16 cellular contexts compared by ENCODE assay signal in genomic region chr20:41167118-41167470, GRCh38. TPM values are rescaled to one million over a fixed set of nuclear protein-coding genes. Genes with fewer than 3 reads are reported as not detected.
A peak's percentile ranks its signal among the peaks of the same experiment; 100 is the strongest.
DNase-seq lines count a peak whose midpoint lies in the region; TF ChIP-seq lines count a peak whose summit lies in the region.
"Had no signal": no experiment of that assay in that cellular context is flagged by ENCODE, and none has a peak within 500 bp of the region (broad histone marks: within the 10 kb centered on the region; RNA-seq: fewer than 3 reads in every experiment).

No MANE protein-coding gene starts in this region.

- in situ Hi-C loops in HAP-1 (cut with MboI; ENCODE audit: low sequenced_read_pairs), result no loop called here

- H3K27ac ChIP-seq in RWPE1, result peak overlapping the region; percentile 76
- H3K27ac ChIP-seq in dorsolateral prefrontal cortex, result peak overlapping the region in 49 of 59 donors; percentile 4 to 96 (median 65)
- H3K27ac ChIP-seq in substantia nigra (ENCODE audit: low read depth, low read length, poor library complexity, severe bottlenecking), result peak overlapping the region; percentile 23
- H3K27ac ChIP-seq: left lung, SJSA1, thoracic aorta had no signal

- H3K27me3 Mint-ChIP-seq in activated naive CD4-positive, alpha-beta T cell treated with anti-CD3 and anti-CD28 coated beads for 36 hours (ENCODE audit: low read depth), result no peaks in the 10 kb centered on the region

- peaks cover 12% of the 10 kb centered on the region for H3K4me1 Mint-ChIP-seq in activated naive CD4-positive, alpha-beta T cell treated with anti-CD3 and anti-CD28 coated beads for 36 hours (ENCODE audit: low read depth)

- TF ChIP-seq CTCF in RWPE1 (conservative IDR thresholded peaks at IDR 0.05; ENCODE audit: low read depth) (no peak), dorsolateral prefrontal cortex (IDR thresholded peaks at IDR 0.05 in 54 of 56, conservative IDR thresholded peaks at IDR 0.05 in 2 of 56; ENCODE audit: low read depth in 1 of 56, partially characterized antibody in 56 of 56) (no peak)

- intact Hi-C loops in activated naive CD4-positive, alpha-beta T cell treated with anti-CD3 and anti-CD28 coated beads for 36 hours (cut with micrococcal nuclease), result no loop called here
- intact Hi-C loops in dorsolateral prefrontal cortex (cut with DNase I), result loop anchor here in 1 of 2 donors (10.0 kb wide), 1 partner anchor 248 kb away; no protein-coding TSS in a partner anchor

- peaks cover 44% of the 10 kb centered on the region for H3K36me3 Mint-ChIP-seq in activated naive CD4-positive, alpha-beta T cell treated with anti-CD3 and anti-CD28 coated beads for 36 hours (ENCODE audit: low read depth)

- H3K4me3 ChIP-seq in dorsolateral prefrontal cortex (no peak overlapping the region), HAP-1 (no peak overlapping the region)
- H3K4me3 ChIP-seq: breast epithelium, left lung, SJSA1, thoracic aorta had no signal

- peak overlapping the region; percentile 15 for H3K27ac Mint-ChIP-seq in activated naive CD4-positive, alpha-beta T cell treated with anti-CD3 and anti-CD28 coated beads for 36 hours

- POLR2A ChIA-PET in RWPE1 (lab: Yijun Ruan, JAX; ENCODE audit: low non-redundant PET), result no interaction called here

- no peak overlapping the region for H3K4me3 Mint-ChIP-seq in activated naive CD4-positive, alpha-beta T cell treated with anti-CD3 and anti-CD28 coated beads for 36 hours

- H3K9me3 ChIP-seq in HAP-1, result no peaks in the 10 kb centered on the region
- H3K9me3 ChIP-seq: breast epithelium, left lung, SJSA1, thoracic aorta had no signal

- DNase-seq in activated naive CD4-positive, alpha-beta T cell treated with anti-CD3 and anti-CD28 coated beads for 36 hours, result no peak
- no peak for DNase-seq in activated naive CD4-positive, alpha-beta T cell (lab: John Stamatoyannopoulos, UW)
- DNase-seq in RWPE1 (ENCODE audit: low spot score) (no peak), dorsolateral prefrontal cortex (peak in 2 of 10 donors; percentile 22 to 38), substantia nigra (lab: John Stamatoyannopoulos, UW) (no peak), dermis blood vessel endothelial cell (no peak), HAP-1 (ENCODE audit: low spot score in 2 of 2) (no peak), AML-193 (lab: John Stamatoyannopoulos, UW) (no peak)
- DNase-seq: DMS 273 treated with DMSO at 0.1 percent for 48 hours; Karpas-422; NCI-H146; stimulated activated CD4-positive, alpha-beta T cell treated with anti-CD3 and anti-CD28 coated beads, Interleukin-15, amount 100 ng/mL, for 24 hours had no signal

- H3K4me1 ChIP-seq in HAP-1, result no peaks in the 10 kb centered on the region
- H3K4me1 ChIP-seq: breast epithelium, SJSA1 had no signal

- CTCF ChIA-PET in activated naive CD4-positive, alpha-beta T cell treated with anti-CD3 and anti-CD28 coated beads for 36 hours (lab: Charles Lee), result no interaction called here
- CTCF ChIA-PET in RWPE1 (lab: Yijun Ruan, JAX), result interaction anchor here (0.6 to 2.0 kb wide), 3 partner anchors 66 to 224 kb away, joined by 4 to 9 read pairs (median 5); partner anchors contain the start of gene LPIN3

- H3K36me3 ChIP-seq in HAP-1 (replicated peaks), result peaks cover 84% of the 10 kb centered on the region

- H3K27me3 ChIP-seq in dorsolateral prefrontal cortex (no peaks in the 10 kb centered on the region), HAP-1 (ENCODE audit: low read depth) (no peaks in the 10 kb centered on the region)
- H3K27me3 ChIP-seq: breast epithelium, left lung, SJSA1 had no signal

- H3K9me3 Mint-ChIP-seq in activated naive CD4-positive, alpha-beta T cell treated with anti-CD3 and anti-CD28 coated beads for 36 hours, result no peaks in the 10 kb centered on the region

RNA-seq across cellular contexts. Expression of gene PLCG1, which starts 29.8 kb away (rescaled TPM):
- 100 to 1,000 TPM; 117 to 136 TPM for total RNA-seq in activated naive CD4-positive, alpha-beta T cell treated with anti-CD3 and anti-CD28 coated beads for 36 hours
- total RNA-seq in dorsolateral prefrontal cortex (100 to 1,000 TPM; 110 to 346 (median 179) TPM), dermis blood vessel endothelial cell (188 TPM in 2 replicates)

Comparison
In these comparisons a context has a peak if more than half of its experiments do, and no peak if none do; other contexts are left out.
1. H3K27ac ChIP-seq: peak in every context shown above with its lines; median percentile 76 in RWPE1; 65 in dorsolateral prefrontal cortex; 23 in substantia nigra.